In genomic region chr11:116527180-116527991, GRCh38 we compare ENCODE assay signal across 28 cellular contexts.
"Had no signal": no experiment of that assay in that cellular context is flagged by ENCODE, and none has a peak within 500 bp of the region (broad histone marks: within the 10 kb centered on the region; RNA-seq: fewer than 3 reads in every experiment).

No MANE protein-coding gene starts in this region.

- H3K27ac ChIP-seq: brain microvascular endothelial cell, esophagus muscularis mucosa, foreskin keratinocyte, gastrocnemius medialis, heart left ventricle, WERI-Rb-1 had no signal

- H3K9me3 ChIP-seq: gastrocnemius medialis had no signal

- H3K4me3 ChIP-seq: esophagus muscularis mucosa, gastrocnemius medialis, heart left ventricle had no signal

- H3K4me1 ChIP-seq: esophagus muscularis mucosa, foreskin keratinocyte, gastrocnemius medialis, heart left ventricle had no signal

- ATAC-seq: activated CD4-positive, CD25-positive, alpha-beta regulatory T cell treated with anti-CD3 and anti-CD28 coated beads, Interleukin-2, amount 50 U/mL, for 24 hours; activated CD8-positive, alpha-beta T cell treated with anti-CD3 and anti-CD28 coated beads for 36 hours; activated naive CD4-positive, alpha-beta T cell treated with anti-CD3 and anti-CD28 coated beads, Interleukin-2, amount 50 U/mL, for 72 hours; activated T-cell treated with anti-CD3 and anti-CD28 coated beads, Interleukin-2, amount 50 U/mL, for 72 hours; foreskin keratinocyte; gastrocnemius medialis; T-helper 17 cell had no signal

- DNase-seq: activated B cell treated with CpG ODN at 0.5 μM for 24 hours; activated CD4-positive, alpha-beta T cell treated with anti-CD3 and anti-CD28 coated beads for 48 hours; activated CD4-positive, alpha-beta T cell treated with anti-CD3 and anti-CD28 coated beads, Interleukin-2, amount 50 U/mL, for 1 hour; activated CD4-positive, alpha-beta T cell treated with anti-CD3 and anti-CD28 coated beads, Interleukin-2, amount 50 U/mL, for 48 hours; activated CD8-positive, alpha-beta memory T cell treated with anti-CD3 and anti-CD28 coated beads for 24 hours; activated CD8-positive, alpha-beta T cell treated with anti-CD3 and anti-CD28 coated beads for 36 hours; activated gamma-delta T cell; activated naive CD4-positive, alpha-beta T cell; activated naive CD4-positive, alpha-beta T cell treated with anti-CD3 and anti-CD28 coated beads, Interleukin-2, amount 10 ng/mL, durations not matched to agents 7 days and 5 days; activated naive CD8-positive, alpha-beta T cell treated with anti-CD3 and anti-CD28 coated beads, Interleukin-2, amount 10 ng/mL, durations not matched to agents 7 days and 5 days; activated T-cell treated with anti-CD3 and anti-CD28 coated beads for 4 hours; activated T-cell treated with anti-CD3 and anti-CD28 coated beads, Interleukin-2, amount 50 U/mL, for 24 hours; activated T-cell treated with anti-CD3 and anti-CD28 coated beads, Interleukin-2, amount 50 U/mL, for 72 hours; brain microvascular endothelial cell; caudate nucleus; effector CD8-positive, alpha-beta T cell; erythroblast; foreskin keratinocyte; gastrocnemius medialis; glutamatergic neuron; heart left ventricle; T-helper 1 cell; T-helper 17 cell; T1000; WERI-Rb-1 had no signal

- H3K27me3 ChIP-seq: brain microvascular endothelial cell had no signal

- H3K36me3 ChIP-seq: brain microvascular endothelial cell, esophagus muscularis mucosa, gastrocnemius medialis, heart left ventricle, WERI-Rb-1 had no signal
